Comparison of ENCODE assay signal across 20 cellular contexts in genomic region chr17:77923135-77923534, GRCh38.
"Had no signal": no experiment of that assay in that cellular context is flagged by ENCODE, and none has a peak within 500 bp of the region (broad histone marks: within the 10 kb centered on the region; RNA-seq: fewer than 3 reads in every experiment).

No MANE protein-coding gene starts in this region.

- ATAC-seq: activated CD8-positive, alpha-beta T cell treated with anti-CD3 and anti-CD28 coated beads, Interleukin-2, amount 10 ng/mL, durations not matched to agents 7 days and 5 days; T-helper 17 cell; WTC11 had no signal

- DNase-seq: activated CD4-positive, alpha-beta T cell treated with anti-CD3 and anti-CD28 coated beads for 48 hours; activated CD4-positive, alpha-beta T cell treated with anti-CD3 and anti-CD28 coated beads, Interleukin-2, amount 50 U/mL, for 4 hours; activated CD4-positive, CD25-positive, alpha-beta regulatory T cell treated with anti-CD3 and anti-CD28 coated beads, Interleukin-2, amount 50 U/mL, for 72 hours; activated CD8-positive, alpha-beta memory T cell treated with anti-CD3 and anti-CD28 coated beads, Interleukin-2, amount 50 U/mL, for 48 hours; activated CD8-positive, alpha-beta T cell treated with anti-CD3 and anti-CD28 coated beads, Interleukin-2, amount 10 ng/mL, durations not matched to agents 7 days and 5 days; activated naive CD4-positive, alpha-beta T cell treated with anti-CD3 and anti-CD28 coated beads, Interleukin-2, amount 50 U/mL, for 16 hours; activated naive CD8-positive, alpha-beta T cell treated with anti-CD3 and anti-CD28 coated beads, Interleukin-2, amount 10 ng/mL, durations not matched to agents 7 days and 5 days; activated T-cell treated with anti-CD3 and anti-CD28 coated beads, Interleukin-2, amount 50 U/mL, for 1 hour; central memory CD4-positive, alpha-beta T cell; KG1; NCI-H1048; NCI-H1930; NCI-H2107; NCI-H2171 treated with DMSO at 0.1 percent for 48 hours; NCI-H226; SHP77 treated with DMSO at 0.1 percent for 48 hours; T-helper 17 cell; T-helper 9 cell had no signal

- FAIRE-seq: bronchial epithelial cell had no signal

- H3K4me3 Mint-ChIP-seq: activated CD8-positive, alpha-beta T cell treated with anti-CD3 and anti-CD28 coated beads, Interleukin-2, amount 10 ng/mL, durations not matched to agents 7 days and 5 days; activated naive CD8-positive, alpha-beta T cell treated with anti-CD3 and anti-CD28 coated beads, Interleukin-2, amount 10 ng/mL, durations not matched to agents 7 days and 5 days; T-helper 17 cell had no signal

- H3K27ac Mint-ChIP-seq: activated CD8-positive, alpha-beta T cell treated with anti-CD3 and anti-CD28 coated beads, Interleukin-2, amount 10 ng/mL, durations not matched to agents 7 days and 5 days; activated naive CD8-positive, alpha-beta T cell treated with anti-CD3 and anti-CD28 coated beads, Interleukin-2, amount 10 ng/mL, durations not matched to agents 7 days and 5 days; T-helper 17 cell had no signal

- H3K9me3 Mint-ChIP-seq: activated naive CD8-positive, alpha-beta T cell treated with anti-CD3 and anti-CD28 coated beads, Interleukin-2, amount 10 ng/mL, durations not matched to agents 7 days and 5 days had no signal

- H3K36me3 Mint-ChIP-seq: activated naive CD8-positive, alpha-beta T cell treated with anti-CD3 and anti-CD28 coated beads, Interleukin-2, amount 10 ng/mL, durations not matched to agents 7 days and 5 days had no signal
